16 cellular contexts compared by ENCODE assay signal in genomic region chrX:45323387-45323786, GRCh38.
A peak's percentile ranks its signal among the peaks of the same experiment; 100 is the strongest.
DNase-seq lines count a peak whose midpoint lies in the region; FAIRE-seq and TF ChIP-seq lines count a peak whose summit lies in the region.
"Had no signal": no experiment of that assay in that cellular context is flagged by ENCODE, and none has a peak within 500 bp of the region (broad histone marks: within the 10 kb centered on the region; RNA-seq: fewer than 3 reads in every experiment).

No MANE protein-coding gene starts in this region.

- no peak overlapping the region for H3K4me3 ChIP-seq in bronchial epithelial cell (ENCODE audit: low read depth, low read length)
- H3K4me3 ChIP-seq in mesenchymal stem cell (ENCODE audit: insufficient read depth in 1 of 2, low read depth in 1 of 2, low read length in 2 of 2): no peak overlapping the region

- no peaks in the 10 kb centered on the region for H4K20me1 ChIP-seq in H9 (ENCODE audit: control insufficient read depth, insufficient read depth, insufficient read length)

- H3K18ac ChIP-seq in mesenchymal stem cell (ENCODE audit: low read depth in 1 of 2, low read length in 2 of 2) (peak overlapping the region; percentile 37 to 70), H9 (ENCODE audit: insufficient read length, low read depth, low read length) (no peak overlapping the region)

- peak overlapping the region in 1 of 2 experiments; percentile 12 for H3K4ac ChIP-seq in mesenchymal stem cell (ENCODE audit: low read depth in 1 of 2, low read length in 2 of 2)
- no peak overlapping the region for H3K4ac ChIP-seq in H9 (ENCODE audit: low read depth, low read length)

- H2AK5ac ChIP-seq in mesenchymal stem cell (ENCODE audit: low read length, severe bottlenecking) (no peak overlapping the region), H9 (ENCODE audit: insufficient read length, low read length) (no peak overlapping the region)

- H2BK5ac ChIP-seq in mesenchymal stem cell (ENCODE audit: low read depth, low read length, poor library complexity, severe bottlenecking) (no peak overlapping the region), H9 (ENCODE audit: insufficient read length, low read length) (no peak overlapping the region)

- H3K9me3 Mint-ChIP-seq in HFFc6 (peaks cover 5% of the 10 kb centered on the region; the same call in 1 of the 2 replicates), H9 (peaks cover 62 to 67% of the 10 kb centered on the region in 2 experiments)
- H3K9me3 Mint-ChIP-seq: CD4-positive, alpha-beta memory T cell had no signal

- H2AFZ ChIP-seq in mesenchymal stem cell (ENCODE audit: low read depth, low read length) (no peak overlapping the region), H9 (ENCODE audit: low read length) (no peak overlapping the region)

- H3K79me2 ChIP-seq in H9 (ENCODE audit: insufficient read depth, low read length): no peaks in the 10 kb centered on the region

- H2BK15ac ChIP-seq in mesenchymal stem cell (ENCODE audit: low read depth, poor library complexity, severe bottlenecking) (no peak overlapping the region), H9 (ENCODE audit: low read depth, low read length) (no peak overlapping the region)

- H3K14ac ChIP-seq in mesenchymal stem cell (ENCODE audit: low read length in 2 of 2): no peak overlapping the region
- no peak overlapping the region for H3K14ac ChIP-seq in H9 (ENCODE audit: insufficient read depth, low read length)

- 94% methylated on average over 3 of the region's 3 CpGs for WGBS in mesenchymal stem cell
- WGBS in H9 (ENCODE audit: extremely low coverage, insufficient read length, low lambda C conversion rate): no CpG with 5 or more reads among the region's 3 CpGs

- H3K23ac ChIP-seq in mesenchymal stem cell (ENCODE audit: low read length in 2 of 2) (no peak overlapping the region), H9 (ENCODE audit: insufficient read length, low read depth, low read length) (no peak overlapping the region)

- H3K27ac Mint-ChIP-seq in HFFc6: peak overlapping the region; percentile 94
- H3K27ac Mint-ChIP-seq in H9: no peak overlapping the region
- H3K27ac Mint-ChIP-seq: CD4-positive, alpha-beta memory T cell had no signal

- H3K4me1 Mint-ChIP-seq in HFFc6 (ENCODE audit: low read depth) (peaks cover 50% of the 10 kb centered on the region), H9 (peaks cover 0 to 2% of the 10 kb centered on the region in 2 experiments; a peak in 1 of 4 replicates)
- H3K4me1 Mint-ChIP-seq: CD4-positive, alpha-beta memory T cell had no signal

- H3K27me3 Mint-ChIP-seq in HFFc6 (ENCODE audit: insufficient read depth) (peaks cover 2% of the 10 kb centered on the region; the same call in 1 of the 2 replicates), H9 (ENCODE audit: low read depth) (no peaks in the 10 kb centered on the region)

- no peak overlapping the region for H4K5ac ChIP-seq in H9 (ENCODE audit: insufficient read length, low read depth, low read length)

- H3K27me3 ChIP-seq in bronchial epithelial cell (ENCODE audit: control insufficient read depth, insufficient read depth, low read length) (no peaks in the 10 kb centered on the region), mesenchymal stem cell (ENCODE audit: control insufficient read depth in 1 of 2, insufficient read depth in 1 of 2, low read length in 2 of 2) (peaks cover 0 to 44% of the 10 kb centered on the region in 2 experiments), H9 (ENCODE audit: insufficient read depth, low read length) (no peaks in the 10 kb centered on the region)

- H3K36me3 Mint-ChIP-seq in HFFc6 (ENCODE audit: low read depth) (peaks cover 13% of the 10 kb centered on the region), H9 (ENCODE audit: insufficient read depth in 1 of 3, low read depth in 3 of 3) (peaks cover 0 to 4% (median 3%) of the 10 kb centered on the region in 3 experiments; a peak in 5 of 7 replicates)
- H3K36me3 Mint-ChIP-seq: CD4-positive, alpha-beta memory T cell had no signal

- H3K36me3 ChIP-seq in bronchial epithelial cell (ENCODE audit: control insufficient read depth, insufficient read depth, low read length) (no peaks in the 10 kb centered on the region), mesenchymal stem cell (ENCODE audit: control insufficient read depth in 1 of 2, insufficient read depth in 2 of 2, low read depth in 1 of 2, low read length in 2 of 2) (no peaks in the 10 kb centered on the region)

- peak; percentile 75 for FAIRE-seq in bronchial epithelial cell (lab: Jason Lieb, UNC)

- H2BK120ac ChIP-seq in mesenchymal stem cell (ENCODE audit: low read depth, low read length): no peak overlapping the region
- no peak overlapping the region for H2BK120ac ChIP-seq in H9 (ENCODE audit: low read depth, low read length, poor library complexity, severe bottlenecking)

- H3K23me2 ChIP-seq in H9 (ENCODE audit: insufficient read length, low read depth, low read length, poor library complexity, severe bottlenecking): no peaks in the 10 kb centered on the region

- H3K4me1 ChIP-seq in mesenchymal stem cell (ENCODE audit: control insufficient read depth, insufficient read depth, low read depth, low read length) (no peaks in the 10 kb centered on the region), H9 (ENCODE audit: insufficient read depth, low read length) (no peaks in the 10 kb centered on the region)

- H3K27ac ChIP-seq in mesenchymal stem cell (ENCODE audit: low read length, poor library complexity, severe bottlenecking) (no peak overlapping the region), H9 (ENCODE audit: insufficient read length, low read depth, low read length) (no peak overlapping the region)

- H3K56ac ChIP-seq in H9 (ENCODE audit: insufficient read length, low read depth, low read length): no peak overlapping the region

- H3K4me2 ChIP-seq in mesenchymal stem cell (ENCODE audit: low read length, poor library complexity, severe bottlenecking) (no peak overlapping the region), H9 (ENCODE audit: insufficient read depth, insufficient read length, low read length) (no peak overlapping the region)

- H4K8ac ChIP-seq in mesenchymal stem cell (ENCODE audit: low read length): peak overlapping the region; percentile 60
- no peak overlapping the region for H4K8ac ChIP-seq in H9 (replicated peaks; ENCODE audit: insufficient read length, low read depth, low read length)

- H3K9me3 ChIP-seq in mesenchymal stem cell (ENCODE audit: control insufficient read depth, low read length) (no peaks in the 10 kb centered on the region), H9 (ENCODE audit: control insufficient read depth, low read depth, low read length) (no peaks in the 10 kb centered on the region)

- no peak overlapping the region for H3K4me3 Mint-ChIP-seq in HFFc6
- H3K4me3 Mint-ChIP-seq in H9: no peak overlapping the region
- H3K4me3 Mint-ChIP-seq: CD4-positive, alpha-beta memory T cell had no signal

- TF ChIP-seq CTCF in HFFc6 (IDR thresholded peaks at IDR 0.05) (no peak), bronchial epithelial cell (IDR thresholded peaks at IDR 0.05; ENCODE audit: insufficient read depth, low read length, severe bottlenecking) (no peak), H9 (conservative IDR thresholded peaks at IDR 0.05) (no peak)

- H3K9ac ChIP-seq in mesenchymal stem cell (ENCODE audit: low read length): peak overlapping the region; percentile 68
- H3K9ac ChIP-seq in H9 (ENCODE audit: extremely low read depth, insufficient read length, low read length): no peak overlapping the region

- no peak overlapping the region for H2BK20ac ChIP-seq in H9 (ENCODE audit: low read depth, low read length, poor library complexity, severe bottlenecking)

- no peak for DNase-seq in HFFc6
- DNase-seq in LoVo (ENCODE audit: low spot score): peak; percentile 32
- peak; percentile 63 for DNase-seq in bronchial epithelial cell (ENCODE audit: low read depth)
- no peak for DNase-seq in mesenchymal stem cell
- no peak for DNase-seq in hepatic stellate cell (ENCODE audit: low spot score)
- no peak for DNase-seq in AML-193 (lab: John Stamatoyannopoulos, UW)
- DNase-seq in H9: no peak
- DNase-seq: Calu3; CD4-positive, alpha-beta memory T cell; DMS79; H7; KBM-7; NCI-H1436; NCI-H2029; NCI-H510A treated with DMSO at 0.1 percent for 48 hours; SIG-M5 had no signal

- H3K79me1 ChIP-seq in mesenchymal stem cell (replicated peaks; ENCODE audit: low read length, poor library complexity, severe bottlenecking): no peaks in the 10 kb centered on the region
- H3K79me1 ChIP-seq in H9 (ENCODE audit: insufficient read depth, low read depth, low read length, poor library complexity, severe bottlenecking): no peaks in the 10 kb centered on the region

- peak overlapping the region; percentile 27 for H4K91ac ChIP-seq in mesenchymal stem cell (ENCODE audit: low read length)
- H4K91ac ChIP-seq in H9 (ENCODE audit: insufficient read length, low read depth, low read length): no peak overlapping the region

- no peak overlapping the region for H3T11ph ChIP-seq in H9 (ENCODE audit: low read length)

- H2BK12ac ChIP-seq in mesenchymal stem cell (ENCODE audit: low read length in 2 of 2): peak overlapping the region in 1 of 2 experiments; percentile 68
- no peak overlapping the region for H2BK12ac ChIP-seq in H9 (ENCODE audit: insufficient read length, low read depth, low read length)

Comparison
In these comparisons a context has a peak if more than half of its experiments do, and no peak if none do; other contexts are left out.
1. DNase-seq: peak in LoVo (single experiment) and bronchial epithelial cell (single experiment); none in HFFc6 (single experiment), mesenchymal stem cell (single experiment), hepatic stellate cell (single experiment), AML-193 (0 of 2) and H9 (single experiment).